Comparison of ENCODE assay signal across 15 cellular contexts in genomic region chr10:129323311-129323710, GRCh38.
"Had no signal": no experiment of that assay in that cellular context is flagged by ENCODE, and none has a peak within 500 bp of the region (broad histone marks: within the 10 kb centered on the region; RNA-seq: fewer than 3 reads in every experiment).

No MANE protein-coding gene starts in this region.

- H3K4me1 Mint-ChIP-seq: activated CD4-positive, alpha-beta memory T cell treated with anti-CD3 and anti-CD28 coated beads, Interleukin-2, amount 10 ng/mL, durations not matched to agents 7 days and 5 days; activated CD4-positive, alpha-beta T cell treated with anti-CD3 and anti-CD28 coated beads for 36 hours; naive B cell had no signal

- H3K4me1 ChIP-seq: lower lobe of right lung, prostate gland, transverse colon had no signal

- DNase-seq: activated CD4-positive, alpha-beta memory T cell treated with anti-CD3 and anti-CD28 coated beads, Interleukin-2, amount 10 ng/mL, durations not matched to agents 7 days and 5 days; activated CD4-positive, alpha-beta T cell treated with anti-CD3 and anti-CD28 coated beads for 36 hours; activated naive CD4-positive, alpha-beta T cell treated with Interleukin-2 at 50 U/mL for 16 hours; foreskin melanocyte; heart right ventricle; lower lobe of right lung; naive B cell; nucleus accumbens; sigmoid colon; stimulated activated CD4-positive, alpha-beta T cell treated with anti-CD3 and anti-CD28 coated beads, Interleukin-2, amount 100 ng/mL, for 24 hours; stimulated activated naive B cell treated with anti-CD40 and anti-IgM and Interleukin-4, amounts not matched to agents 10 μg/mL and 1 μg/mL and 100 μg/mL, for 72 hours; T-helper 9 cell; transverse colon had no signal

- H3K36me3 Mint-ChIP-seq: naive B cell; stimulated activated naive B cell treated with anti-CD40 and anti-IgM and Interleukin-4, amounts not matched to agents 10 μg/mL and 1 μg/mL and 100 μg/mL, for 72 hours had no signal

- H3K4me3 Mint-ChIP-seq: activated CD4-positive, alpha-beta memory T cell treated with anti-CD3 and anti-CD28 coated beads, Interleukin-2, amount 10 ng/mL, durations not matched to agents 7 days and 5 days; activated CD4-positive, alpha-beta T cell treated with anti-CD3 and anti-CD28 coated beads for 36 hours; naive B cell; stimulated activated naive B cell treated with anti-CD40 and anti-IgM and Interleukin-4, amounts not matched to agents 10 μg/mL and 1 μg/mL and 100 μg/mL, for 72 hours had no signal

- H3K27ac ChIP-seq: cardiac muscle cell, heart right ventricle, lower lobe of right lung, prostate gland, sigmoid colon, transverse colon had no signal

- H3K4me3 ChIP-seq: cardiac muscle cell, heart right ventricle, lower lobe of right lung, prostate gland, sigmoid colon, transverse colon had no signal

- H3K27me3 ChIP-seq: cardiac muscle cell, sigmoid colon, transverse colon had no signal

- ATAC-seq: activated CD4-positive, alpha-beta T cell treated with anti-CD3 and anti-CD28 coated beads for 36 hours; heart right ventricle; lower lobe of right lung; stimulated activated naive B cell treated with anti-CD40 and anti-IgM and Interleukin-4, amounts not matched to agents 10 μg/mL and 1 μg/mL and 100 μg/mL, for 72 hours had no signal

- H3K27me3 Mint-ChIP-seq: activated CD4-positive, alpha-beta memory T cell treated with anti-CD3 and anti-CD28 coated beads, Interleukin-2, amount 10 ng/mL, durations not matched to agents 7 days and 5 days had no signal

- H3K9me3 ChIP-seq: prostate gland, transverse colon had no signal

- H3K36me3 ChIP-seq: cardiac muscle cell, heart right ventricle, lower lobe of right lung, prostate gland, sigmoid colon, transverse colon had no signal
